Comparison of ENCODE assay signal across 13 cellular contexts in the genomic region with DNA sequence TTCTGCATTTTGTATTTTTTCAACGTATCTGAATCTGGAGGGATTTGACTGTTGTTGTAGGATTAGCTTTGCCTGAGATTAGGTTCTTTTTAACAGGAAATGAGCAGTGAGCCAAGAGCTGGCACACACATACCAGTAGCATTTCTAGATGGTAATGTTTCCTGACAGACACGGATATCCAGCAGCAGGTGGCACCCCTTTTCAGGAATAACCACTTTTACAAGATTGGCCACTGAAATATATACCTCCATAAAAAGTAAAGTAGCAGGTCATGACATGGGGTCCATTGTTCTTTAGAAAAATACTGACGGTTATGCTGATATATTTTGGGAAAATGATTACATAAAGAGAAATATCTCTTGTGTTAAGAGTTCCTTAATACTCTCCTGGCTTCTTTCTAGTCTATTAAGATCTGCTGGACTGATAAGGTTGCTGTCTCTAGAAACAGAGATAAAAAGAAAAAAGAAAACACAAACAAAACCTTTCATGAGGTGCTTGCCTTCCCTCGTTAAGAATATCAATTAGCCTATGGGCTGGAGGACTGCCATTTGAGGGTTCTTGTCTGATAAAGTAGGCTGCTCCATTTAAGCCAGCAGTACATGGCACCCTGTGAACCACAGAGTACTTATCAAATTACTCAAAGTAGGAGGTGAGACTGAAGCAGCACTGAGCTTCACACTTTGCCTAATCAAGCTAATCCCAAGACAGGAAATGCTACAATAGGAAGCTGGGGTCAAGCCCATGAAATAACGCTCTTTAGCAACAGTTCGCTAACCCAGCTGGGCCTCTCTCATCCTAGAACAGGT.
A peak's percentile ranks its signal among the peaks of the same experiment; 100 is the strongest.
DNase-seq lines count a peak whose midpoint lies in the region; ATAC-seq, FAIRE-seq and TF ChIP-seq lines count a peak whose summit lies in the region.
"Had no signal": no experiment of that assay in that cellular context is flagged by ENCODE, and none has a peak within 500 bp of the region (broad histone marks: within the 10 kb centered on the region; RNA-seq: fewer than 3 reads in every experiment).

No MANE protein-coding gene starts in this region.

- no TSS peak for BruUV-seq in HepG2 (replicated peaks; lab: Mats Ljungman, UMichigan)

- in situ Hi-C loops in HepG2 (cut with HindIII; ENCODE audit: extremely low pct_ligation_motif_present, low pct_unique_long_range_greater_than_20kb) = no loop called here

- TF ChIP-seq EP300 in HepG2 (IDR thresholded peaks at IDR 0.05; ENCODE audit: low read depth in 2 of 2, low read length in 2 of 2) (no peak), HepG2 (CRISPR knock-in tag; IDR thresholded peaks at IDR 0.05; ENCODE audit: borderline replicate concordance) (no peak)

- H3K27me3 ChIP-seq in endodermal cell (ENCODE audit: control insufficient read depth, insufficient read depth, low read length, poor library complexity, severe bottlenecking) (no peaks in the 10 kb centered on the region), HepG2 (ENCODE audit: control insufficient read depth in 1 of 2, insufficient read depth in 2 of 2, low read length in 2 of 2) (no peaks in the 10 kb centered on the region)
- H3K27me3 ChIP-seq: tibial nerve had no signal

- no peaks in the 10 kb centered on the region for H4K20me1 ChIP-seq in HepG2 (ENCODE audit: insufficient read depth, low read length)

- H3K27ac Mint-ChIP-seq in endodermal cell = no peak overlapping the region
- H3K27ac Mint-ChIP-seq: activated CD4-positive, alpha-beta memory T cell treated with anti-CD3 and anti-CD28 coated beads, Interleukin-2, amount 10 ng/mL, durations not matched to agents 7 days and 5 days had no signal

- no peak for TF ChIP-seq POLR2A in HepG2 (IDR thresholded peaks at IDR 0.05; ENCODE audit: insufficient read depth in 1 of 2, low read depth in 2 of 2, low read length in 2 of 2)

- H3K4me3 ChIP-seq in endodermal cell (ENCODE audit: low read length) = peak overlapping the region; percentile 48
- H3K4me3 ChIP-seq in HepG2 (replicated peaks in 1 of 3; ENCODE audit: insufficient read depth in 1 of 3, low read depth in 2 of 3, low read length in 3 of 3) = no peak overlapping the region
- H3K4me3 ChIP-seq: tibial nerve had no signal

- TF ChIP-seq RAD21 in HepG2 (CRISPR knock-in tag; IDR thresholded peaks at IDR 0.05) = no peak

- H3K79me2 ChIP-seq in HepG2 (ENCODE audit: insufficient read depth, low read length) = no peaks in the 10 kb centered on the region

- H3K4me1 ChIP-seq in endodermal cell (ENCODE audit: control insufficient read depth, insufficient read depth, low read length) (peaks cover 2% of the 10 kb centered on the region), HepG2 (ENCODE audit: insufficient read depth, low read length) (no peaks in the 10 kb centered on the region)
- H3K4me1 ChIP-seq: tibial nerve had no signal

- CTCF ChIA-PET in HepG2 (lab: Yijun Ruan, JAX; ENCODE audit: low intra/inter-chr PET ratio, low total read pairs) = no interaction called here

- H3K36me3 ChIP-seq in endodermal cell (ENCODE audit: control insufficient read depth, insufficient read depth, low read length) (no peaks in the 10 kb centered on the region), HepG2 (replicated peaks in 1 of 2; ENCODE audit: control insufficient read depth in 1 of 2, insufficient read depth in 2 of 2, low read length in 2 of 2) (no peaks in the 10 kb centered on the region)
- H3K36me3 ChIP-seq: tibial nerve had no signal

- ATAC-seq in GM18520 (IDR thresholded peaks at IDR 0.05; ENCODE audit: unreplicated experiment) (no peak), GM21381 (IDR thresholded peaks at IDR 0.05; ENCODE audit: unreplicated experiment) (no peak), HepG2 (no peak)

- no peak for TF ChIP-seq CTCF in endodermal cell (conservative IDR thresholded peaks at IDR 0.05)
- TF ChIP-seq CTCF in HepG2 (CRISPR knock-in tag; IDR thresholded peaks at IDR 0.05) = no peak

- H3K4me2 ChIP-seq in HepG2 (ENCODE audit: low read depth, low read length) = no peak overlapping the region

- DNase-seq in A172 (ENCODE audit: low spot score) (peak; percentile 49), HT1080 (ENCODE audit: low read depth) (peak; percentile 34), NCI-H748 treated with DMSO at 0.1 percent for 48 hours (lab: John Stamatoyannopoulos, UW) (peak; percentile 30), endodermal cell (peak; percentile 76), HepG2 (ENCODE audit: low spot score) (no peak)
- no peak for DNase-seq in activated CD4-positive, alpha-beta T cell treated with anti-CD3 and anti-CD28 coated beads, Interleukin-2, amount 50 U/mL, for 48 hours
- DNase-seq: activated CD4-positive, alpha-beta memory T cell treated with anti-CD3 and anti-CD28 coated beads, Interleukin-2, amount 10 ng/mL, durations not matched to agents 7 days and 5 days; activated naive CD4-positive, alpha-beta T cell treated with Interleukin-2 at 50 U/mL for 16 hours had no signal

- POLR2A ChIA-PET in HepG2 (lab: Yijun Ruan, JAX) = no interaction called here

- H3K9me3 Mint-ChIP-seq in endodermal cell = peaks cover 7% of the 10 kb centered on the region
- H3K9me3 Mint-ChIP-seq: activated CD4-positive, alpha-beta memory T cell treated with anti-CD3 and anti-CD28 coated beads, Interleukin-2, amount 10 ng/mL, durations not matched to agents 7 days and 5 days; central memory CD8-positive, alpha-beta T cell had no signal

- intact Hi-C loops in HepG2 (cut with micrococcal nuclease; ENCODE audit: unreplicated experiment) = no loop called here

- no peaks in the 10 kb centered on the region for H3K36me3 Mint-ChIP-seq in endodermal cell (ENCODE audit: low read depth)

- H3K4me1 Mint-ChIP-seq in endodermal cell = peaks cover 20% of the 10 kb centered on the region

- no peak overlapping the region for H3K27ac ChIP-seq in endodermal cell (ENCODE audit: low read depth, low read length)
- no peak overlapping the region for H3K27ac ChIP-seq in HepG2 (ENCODE audit: extremely low read length, insufficient read depth, low read length)
- H3K27ac ChIP-seq: tibial nerve had no signal

- H3K9ac ChIP-seq in endodermal cell (ENCODE audit: extremely low read depth, low read length, poor library complexity, severe bottlenecking) = no peak overlapping the region
- no peak overlapping the region for H3K9ac ChIP-seq in HepG2 (ENCODE audit: insufficient read depth, low read depth, low read length)

- H3K9me3 ChIP-seq in endodermal cell (ENCODE audit: control insufficient read depth, low read length) = peaks cover 8% of the 10 kb centered on the region
- H3K9me3 ChIP-seq in HepG2 (ENCODE audit: low read length) = no peaks in the 10 kb centered on the region

- peaks cover 6% of the 10 kb centered on the region for H3K27me3 Mint-ChIP-seq in endodermal cell (ENCODE audit: insufficient read depth)
- H3K27me3 Mint-ChIP-seq: central memory CD8-positive, alpha-beta T cell had no signal

- no peak overlapping the region for H3K4me3 Mint-ChIP-seq in endodermal cell
- H3K4me3 Mint-ChIP-seq: activated CD4-positive, alpha-beta memory T cell treated with anti-CD3 and anti-CD28 coated beads, Interleukin-2, amount 10 ng/mL, durations not matched to agents 7 days and 5 days; central memory CD8-positive, alpha-beta T cell had no signal

- H2AFZ ChIP-seq in HepG2 (ENCODE audit: low read length) = no peak overlapping the region

- no peak for FAIRE-seq in HepG2 (lab: Jason Lieb, UNC)
- FAIRE-seq: islet of Langerhans had no signal

- 63 to 82% methylated on average over 3 to 6 of the region's 6 CpGs for WGBS in endodermal cell (ENCODE audit: insufficient coverage in 1 of 2, insufficient read length in 1 of 2), 2 experiments
- 7% methylated on average over 6 of the region's 6 CpGs for WGBS in HepG2 (ENCODE audit: low lambda C conversion rate)

TF ChIP-seq in HepG2, 621 proteins besides CTCF, POLR2A, EP300 and RAD21:
- TF ChIP-seq MEIS1 (CRISPR knock-in tag; IDR thresholded peaks at IDR 0.05; ENCODE audit: borderline replicate concordance) (no peak), KAT2B (IDR thresholded peaks at IDR 0.05; ENCODE audit: borderline replicate concordance, low read depth, low read length) (no peak), ZNF460 (CRISPR knock-in tag; IDR thresholded peaks at IDR 0.05; ENCODE audit: borderline replicate concordance) (no peak), SP2 (CRISPR knock-in tag; IDR thresholded peaks at IDR 0.05) (no peak), HNRNPLL (IDR thresholded peaks at IDR 0.05; ENCODE audit: low read depth, low read length, poor library complexity, severe bottlenecking) (no peak), CEBPB (IDR thresholded peaks at IDR 0.05; ENCODE audit: borderline replicate concordance, low read depth, low read length) (no peak), CBFB (CRISPR knock-in tag; IDR thresholded peaks at IDR 0.05) (no peak), ZNF766 (CRISPR knock-in tag; IDR thresholded peaks at IDR 0.05; ENCODE audit: borderline replicate concordance) (no peak), POLR2AphosphoS5 (IDR thresholded peaks at IDR 0.05; ENCODE audit: low read depth, low read length) (no peak), ISL2 (CRISPR knock-in tag; IDR thresholded peaks at IDR 0.05) (no peak), MXI1 (IDR thresholded peaks at IDR 0.05; ENCODE audit: borderline replicate concordance, low read depth, low read length) (no peak), NFYB (CRISPR knock-in tag; IDR thresholded peaks at IDR 0.05) (no peak), NFATC3 (CRISPR knock-in tag; IDR thresholded peaks at IDR 0.05) (no peak), ZNF563 (CRISPR knock-in tag; IDR thresholded peaks at IDR 0.05) (no peak)
- TF ChIP-seq, protein P1, sequence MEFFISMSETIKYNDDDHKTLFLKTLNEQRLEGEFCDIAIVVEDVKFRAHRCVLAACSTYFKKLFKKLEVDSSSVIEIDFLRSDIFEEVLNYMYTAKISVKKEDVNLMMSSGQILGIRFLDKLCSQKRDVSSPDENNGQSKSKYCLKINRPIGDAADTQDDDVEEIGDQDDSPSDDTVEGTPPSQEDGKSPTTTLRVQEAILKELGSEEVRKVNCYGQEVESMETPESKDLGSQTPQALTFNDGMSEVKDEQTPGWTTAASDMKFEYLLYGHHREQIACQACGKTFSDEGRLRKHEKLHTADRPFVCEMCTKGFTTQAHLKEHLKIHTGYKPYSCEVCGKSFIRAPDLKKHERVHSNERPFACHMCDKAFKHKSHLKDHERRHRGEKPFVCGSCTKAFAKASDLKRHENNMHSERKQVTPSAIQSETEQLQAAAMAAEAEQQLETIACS (CRISPR knock-in tag; IDR thresholded peaks at IDR 0.05) = no peak
- TF ChIP-seq, protein P2, sequence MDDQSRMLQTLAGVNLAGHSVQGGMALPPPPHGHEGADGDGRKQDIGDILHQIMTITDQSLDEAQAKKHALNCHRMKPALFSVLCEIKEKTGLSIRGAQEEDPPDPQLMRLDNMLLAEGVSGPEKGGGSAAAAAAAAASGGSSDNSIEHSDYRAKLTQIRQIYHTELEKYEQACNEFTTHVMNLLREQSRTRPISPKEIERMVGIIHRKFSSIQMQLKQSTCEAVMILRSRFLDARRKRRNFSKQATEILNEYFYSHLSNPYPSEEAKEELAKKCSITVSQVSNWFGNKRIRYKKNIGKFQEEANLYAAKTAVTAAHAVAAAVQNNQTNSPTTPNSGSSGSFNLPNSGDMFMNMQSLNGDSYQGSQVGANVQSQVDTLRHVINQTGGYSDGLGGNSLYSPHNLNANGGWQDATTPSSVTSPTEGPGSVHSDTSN (CRISPR knock-in tag; IDR thresholded peaks at IDR 0.05; ENCODE audit: borderline replicate concordance) = no peak

Comparison
In these comparisons a context has a peak if more than half of its experiments do, and no peak if none do; other contexts are left out.
1. DNase-seq: peak in A172 (single experiment), HT1080 (single experiment), NCI-H748 treated with DMSO at 0.1 percent for 48 hours (single experiment) and endodermal cell (single experiment); none in activated CD4-positive, alpha-beta T cell treated with anti-CD3 and anti-CD28 coated beads, Interleukin-2, amount 50 U/mL, for 48 hours (0 of 2) and HepG2 (single experiment).